In genomic region chr12:29660847-29661246, GRCh38 we compare ENCODE assay signal across 21 cellular contexts.
"Had no signal": no experiment of that assay in that cellular context is flagged by ENCODE, and none has a peak within 500 bp of the region (broad histone marks: within the 10 kb centered on the region; RNA-seq: fewer than 3 reads in every experiment).

No MANE protein-coding gene starts in this region.

- H3K9me3 ChIP-seq: MG63 had no signal

- ATAC-seq: HepG2, SK-N-SH treated with all-trans-retinoic acid at 6 μM for 48 hours had no signal

- H3K4me3 ChIP-seq: MG63, SJCRH30 had no signal

- DNase-seq: IMR-90, Karpas-422, KG1, MG63, NCI-H1092, NCI-H1105 treated with DMSO at 0.1 percent for 48 hours, NCI-H1417 treated with DMSO at 0.1 percent for 48 hours, NCI-H146, NCI-H1694 treated with DMSO at 0.1 percent for 48 hours, NCI-H1930, NCI-H2081, NCI-H2107, NCI-H2227 treated with DMSO at 0.1 percent for 48 hours, NCI-H524, NCI-H526 treated with DMSO at 0.1 percent for 48 hours, NCI-H748 treated with DMSO at 0.1 percent for 48 hours, RPMI8226, SHP77 treated with DMSO at 0.1 percent for 48 hours, SJCRH30 had no signal

- H3K36me3 ChIP-seq: MG63 had no signal

- H3K4me1 ChIP-seq: SJCRH30 had no signal

- H3K27me3 ChIP-seq: MG63, SJCRH30 had no signal

- H3K27ac ChIP-seq: SJCRH30 had no signal
